Comparison of ENCODE assay signal across 7 cellular contexts in the genomic region with DNA sequence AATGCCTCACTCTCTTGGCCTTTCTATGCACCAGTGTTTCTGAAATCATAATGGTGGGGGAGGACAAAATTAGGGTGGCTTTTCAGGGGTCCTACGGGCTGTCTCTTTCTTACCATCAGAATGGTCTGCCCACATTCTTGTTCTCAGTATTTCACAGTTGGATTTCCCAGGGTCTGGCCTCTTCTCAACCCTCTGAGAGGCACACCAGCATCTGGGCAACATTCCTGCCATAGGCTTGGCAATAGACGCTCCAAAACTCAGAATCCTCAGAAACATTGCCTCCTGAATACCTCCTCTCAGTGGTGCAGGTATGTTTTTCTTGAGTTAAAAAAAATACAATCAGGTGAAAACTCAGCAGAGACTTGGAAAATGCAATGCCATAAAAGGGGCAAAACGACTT.
"Had no signal": no experiment of that assay in that cellular context is flagged by ENCODE, and none has a peak within 500 bp of the region (broad histone marks: within the 10 kb centered on the region; RNA-seq: fewer than 3 reads in every experiment).

No MANE protein-coding gene starts in this region.

- DNase-seq: IMR-90, KBM-7 had no signal

- H3K4me3 Mint-ChIP-seq: IgD-negative memory B cell had no signal

- H3K27ac ChIP-seq: HL-60 had no signal

- H3K4me3 ChIP-seq: K562 had no signal

- FAIRE-seq: HepG2, HTR-8/SVneo, K562 had no signal

- H3K27ac Mint-ChIP-seq: IgD-negative memory B cell had no signal

- H3K4me1 Mint-ChIP-seq: IgD-negative memory B cell had no signal

- H3K36me3 Mint-ChIP-seq: IgD-negative memory B cell had no signal

- H3K27me3 Mint-ChIP-seq: IgD-negative memory B cell had no signal
